8 cellular contexts compared by ENCODE assay signal in the genomic region with DNA sequence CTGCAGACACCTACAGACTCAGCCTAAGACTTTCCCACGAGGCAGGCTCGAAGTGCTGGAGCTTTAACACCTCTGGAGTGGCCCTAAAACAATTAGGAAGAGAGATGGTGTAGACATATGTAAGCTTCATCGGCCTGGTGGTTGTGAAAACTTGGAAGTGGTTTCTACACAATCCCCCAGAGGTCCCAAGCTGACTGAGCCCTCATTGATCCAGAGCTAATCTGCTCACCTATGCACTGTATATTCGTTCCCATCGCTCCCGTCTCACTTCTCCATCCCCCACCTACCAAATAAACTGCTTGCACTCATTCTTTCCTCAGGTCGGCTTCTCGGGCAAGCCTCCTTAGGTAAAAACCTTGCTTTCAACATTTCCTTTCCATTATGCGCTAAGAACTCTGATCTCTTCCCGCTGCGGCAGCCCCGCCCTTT. TPM values are rescaled to one million over a fixed set of nuclear protein-coding genes. Genes with fewer than 3 reads are reported as not detected.
DNase-seq lines count a peak whose midpoint lies in the region; ATAC-seq and TF ChIP-seq lines count a peak whose summit lies in the region.

No MANE protein-coding gene starts in this region.

- H3K4me1 ChIP-seq in right lobe of liver: no peaks in the 10 kb centered on the region
- no peaks in the 10 kb centered on the region for H3K4me1 ChIP-seq in uterus

- H3K36me3 ChIP-seq in right lobe of liver: no peaks in the 10 kb centered on the region
- no peaks in the 10 kb centered on the region for H3K36me3 ChIP-seq in uterus

- TF ChIP-seq POLR2A in right lobe of liver (IDR thresholded peaks at IDR 0.05): no peak
- no peak for TF ChIP-seq POLR2A in uterus (IDR thresholded peaks at IDR 0.05)

- H3K27me3 ChIP-seq in right lobe of liver (no peaks in the 10 kb centered on the region), uterus (no peaks in the 10 kb centered on the region)

- 3% methylated on average over 9 of the region's 12 CpGs for WGBS in right lobe of liver (ENCODE audit: insufficient coverage, low coverage, low lambda C conversion rate, missing lambda C conversion rate)

- TF ChIP-seq CTCF in right lobe of liver (IDR thresholded peaks at IDR 0.05) (no peak), uterus (IDR thresholded peaks at IDR 0.05) (no peak)

- intact Hi-C loops in Right ventricle myocardium inferior (cut with DNase I): loop anchor here (2.0 kb wide), 1 partner anchor 39 kb away; the partner anchor contains the start of gene ZNF569
- intact Hi-C loops in cardiac septum (cut with DNase I): loop anchor here (1.0 kb wide), 2 partner anchors 39 to 135 kb away; partner anchors contain the start of genes ZNF527 and ZNF569
- intact Hi-C loops in right lobe of liver (cut with DNase I): no loop called here
- intact Hi-C loops in uterus (cut with DNase I; ENCODE audit: low total_unique reads): no loop called here

- H3K9me3 ChIP-seq in right lobe of liver: peaks cover 0 to 4% (median 0%) of the 10 kb centered on the region in 4 donors
- H3K9me3 ChIP-seq in uterus: no peaks in the 10 kb centered on the region

- no peak for DNase-seq in Right ventricle myocardium inferior (ENCODE audit: missing footprints)
- DNase-seq in cardiac septum (ENCODE audit: low spot score): no peak
- DNase-seq in right lobe of liver: no peak
- DNase-seq in uterus: no peak
- no peak for DNase-seq in cerebellum (ENCODE audit: low spot score)
- DNase-seq in activated naive CD4-positive, alpha-beta T cell treated with anti-CD3 and anti-CD28 coated beads, Interleukin-2, amount 50 U/mL, for 16 hours: no peak
- no peak for DNase-seq in activated CD4-positive, alpha-beta T cell treated with anti-CD3 and anti-CD28 coated beads, Interleukin-2, amount 50 U/mL, for 4 hours

- H3K27ac ChIP-seq in angular gyrus (ENCODE audit: low read depth, low read length) (peak overlapping the region; percentile 89), right lobe of liver (peak overlapping the region; percentile 40 to 70 (median 51)), uterus (peak overlapping the region; percentile 95 to 96)

- ATAC-seq in Right ventricle myocardium inferior (peak; percentile 16), right lobe of liver (no peak)

- H3K4me3 ChIP-seq in right lobe of liver (peak overlapping the region; percentile 51 to 56 (median 56)), uterus (peak overlapping the region; percentile 64 to 72)

RNA-seq across cellular contexts. Expression of gene ZNF793, which starts 0.8 kb away (rescaled TPM):
- 5.4 TPM for total RNA-seq in Right ventricle myocardium inferior
- 8.3 TPM for total RNA-seq in cardiac septum
- under 1 TPM; 0.18 to 0.80 (median 0.36) TPM for total RNA-seq in right lobe of liver
- 10 to 100 TPM in 2 of 4 donors, 1 to 10 TPM in 2; 2.4 to 21.3 (median 8.6) TPM for total RNA-seq in uterus
- total RNA-seq in cerebellum: 35.2 TPM

RNA-seq across cellular contexts. Expression of gene ZNF570, which starts 36.8 kb away (rescaled TPM):
- 8.4 TPM for total RNA-seq in Right ventricle myocardium inferior
- total RNA-seq in cardiac septum: 6.6 TPM
- total RNA-seq in right lobe of liver: 1 to 10 TPM in 5 of 6 experiments, under 1 TPM in 1; 0.93 to 2.0 (median 1.5) TPM
- 10 to 100 TPM in 1 of 4 donors, 1 to 10 TPM in 3; 1.2 to 19.8 (median 7.6) TPM for total RNA-seq in uterus
- total RNA-seq in cerebellum: 18.5 TPM

RNA-seq across cellular contexts. Expression of gene ZNF569, which starts 38.7 kb away (rescaled TPM):
- total RNA-seq in Right ventricle myocardium inferior: 6.0 TPM
- 5.9 TPM for total RNA-seq in cardiac septum
- 1 to 10 TPM; 1.2 to 2.6 (median 1.8) TPM for total RNA-seq in right lobe of liver
- 10 to 100 TPM in 3 of 4 donors, 1 to 10 TPM in 1; 8.7 to 23.5 (median 16.8) TPM for total RNA-seq in uterus
- 27.1 TPM for total RNA-seq in cerebellum

Comparison
In these comparisons a context has a peak if more than half of its experiments do, and no peak if none do; other contexts are left out.
1. intact Hi-C loops: an anchor here in Right ventricle myocardium inferior (2.0 kb wide) and cardiac septum (1.0 kb wide); none called in right lobe of liver and uterus.